Comparison of ENCODE assay signal across 34 cellular contexts in genomic region chr4:35534946-35535345, GRCh38.
"Had no signal": no experiment of that assay in that cellular context is flagged by ENCODE, and none has a peak within 500 bp of the region (broad histone marks: within the 10 kb centered on the region; RNA-seq: fewer than 3 reads in every experiment).

No MANE protein-coding gene starts in this region.

- H3K4me1 ChIP-seq: adrenal gland, body of pancreas, breast epithelium had no signal

- H3K4me3 ChIP-seq: adrenal gland, body of pancreas, breast epithelium had no signal

- H3K9me3 ChIP-seq: adrenal gland, body of pancreas, breast epithelium had no signal

- H3K27ac ChIP-seq: adrenal gland, body of pancreas, brain microvascular endothelial cell, breast epithelium, VCaP had no signal

- H3K36me3 ChIP-seq: adrenal gland, brain microvascular endothelial cell, breast epithelium had no signal

- H3K27me3 ChIP-seq: adrenal gland, body of pancreas, brain microvascular endothelial cell, breast epithelium had no signal

- ATAC-seq: activated CD8-positive, alpha-beta T cell treated with anti-CD3 and anti-CD28 coated beads for 36 hours; activated naive CD4-positive, alpha-beta T cell treated with anti-CD3 and anti-CD28 coated beads, Interleukin-2, amount 50 U/mL, for 72 hours; activated T-cell treated with anti-CD3 and anti-CD28 coated beads, Interleukin-2, amount 50 U/mL, for 4 hours; activated T-cell treated with anti-CD3 and anti-CD28 coated beads, Interleukin-2, amount 50 U/mL, for 72 hours; activated T-helper 17 cell treated with anti-CD3 and anti-CD28 coated beads, Interleukin-2, amount 50 U/mL, for 72 hours; body of pancreas had no signal

- FAIRE-seq: astrocyte, colon, TTC549 had no signal

- DNase-seq: activated B cell treated with CpG ODN at 0.5 μM for 24 hours; activated CD4-positive, alpha-beta memory T cell treated with anti-CD3 and anti-CD28 coated beads for 36 hours; activated CD4-positive, alpha-beta T cell treated with anti-CD3 and anti-CD28 coated beads for 4 hours; activated CD4-positive, alpha-beta T cell treated with anti-CD3 and anti-CD28 coated beads, Interleukin-2, amount 10 ng/mL, durations not matched to agents 24 days and 14 days; activated CD4-positive, alpha-beta T cell treated with anti-CD3 and anti-CD28 coated beads, Interleukin-2, amount 50 U/mL, for 1 hour; activated CD4-positive, alpha-beta T cell treated with anti-CD3 and anti-CD28 coated beads, Interleukin-2, amount 50 U/mL, for 4 hours; activated CD4-positive, CD25-positive, alpha-beta regulatory T cell treated with anti-CD3 and anti-CD28 coated beads, Interleukin-2, amount 50 U/mL, for 72 hours; activated CD8-positive, alpha-beta memory T cell treated with anti-CD3 and anti-CD28 coated beads, Interleukin-2, amount 50 U/mL, for 4 hours; activated CD8-positive, alpha-beta T cell treated with anti-CD3 and anti-CD28 coated beads for 36 hours; activated effector memory CD4-positive, alpha-beta T cell treated with anti-CD3 and anti-CD28 coated beads, Interleukin-2, amount 50 U/mL, for 16 hours; activated gamma-delta T cell treated with Interleukin-2 at 50 U/mL for 16 hours; activated naive CD4-positive, alpha-beta T cell; activated naive CD4-positive, alpha-beta T cell treated with anti-CD3 and anti-CD28 coated beads for 36 hours; activated naive CD4-positive, alpha-beta T cell treated with anti-CD3 and anti-CD28 coated beads, Interleukin-2, amount 50 U/mL, for 16 hours; activated naive CD8-positive, alpha-beta T cell treated with anti-CD3 and anti-CD28 coated beads for 36 hours; activated T-cell treated with anti-CD3 and anti-CD28 coated beads for 4 hours; activated T-cell treated with anti-CD3 and anti-CD28 coated beads, Interleukin-2, amount 50 U/mL, for 1 hour; activated T-cell treated with anti-CD3 and anti-CD28 coated beads, Interleukin-2, amount 50 U/mL, for 4 hours; activated T-cell treated with anti-CD3 and anti-CD28 coated beads, Interleukin-2, amount 50 U/mL, for 72 hours; adrenal gland; amniotic stem cell; aorta; body of pancreas; brain microvascular endothelial cell; central memory CD4-positive, alpha-beta T cell; T-helper 2 cell; T-helper 9 cell had no signal
